ENCODE assay signal across 9 cellular contexts in genomic region chr6:30238178-30238795, GRCh38. TPM values are rescaled to one million over a fixed set of nuclear protein-coding genes. Genes with fewer than 3 reads are reported as not detected.
A peak's percentile ranks its signal among the peaks of the same experiment; 100 is the strongest.
DNase-seq lines count a peak whose midpoint lies in the region; ATAC-seq and TF ChIP-seq lines count a peak whose summit lies in the region.
"Had no signal": no experiment of that assay in that cellular context is flagged by ENCODE, and none has a peak within 500 bp of the region (broad histone marks: within the 10 kb centered on the region; RNA-seq: fewer than 3 reads in every experiment).

No MANE protein-coding gene starts in this region.

- POLR2A ChIA-PET in WTC11 (lab: Charles Lee) = interaction anchor here (1.0 kb wide), 1 partner anchor 88 kb away, joined by 4 read pairs; no protein-coding TSS in a partner anchor

- H3K27ac Mint-ChIP-seq in GM23338 = no peak overlapping the region
- no peak overlapping the region for H3K27ac Mint-ChIP-seq in WTC11

- H2AFZ ChIP-seq in GM23338 = no peak overlapping the region

- WGBS in liver = 34% methylated on average over 6 of the region's 6 CpGs

- CTCF ChIA-PET in WTC11 (lab: Charles Lee) = interaction anchor here (0.7 to 2.1 kb wide), 21 partner anchors 9 to 294 kb away, joined by 3 to 19 read pairs (median 4); no protein-coding TSS in a partner anchor

- H3K36me3 Mint-ChIP-seq in GM23338 (ENCODE audit: low read depth) (no peaks in the 10 kb centered on the region), WTC11 (no peaks in the 10 kb centered on the region)

- H3K9me2 ChIP-seq in GM23338 (ENCODE audit: insufficient read depth) = peaks cover 2% of the 10 kb centered on the region; the same call in 1 of the 2 replicates

- no peak overlapping the region for H3K4me2 ChIP-seq in GM23338
- H3K4me2 ChIP-seq: KMS-11 had no signal

- H3K27ac ChIP-seq in GM23338 (ENCODE audit: low read depth) = no peak overlapping the region
- H3K27ac ChIP-seq in liver (ENCODE audit: low read depth in 1 of 2, low read length in 2 of 2) = no peak overlapping the region
- H3K27ac ChIP-seq: KMS-11 had no signal

- H3K4me1 Mint-ChIP-seq in GM23338 (no peaks in the 10 kb centered on the region), WTC11 (no peaks in the 10 kb centered on the region)

- H3K9ac ChIP-seq in liver (ENCODE audit: low read depth in 1 of 2, low read length in 2 of 2) = no peak overlapping the region
- H3K9ac ChIP-seq: KMS-11 had no signal

- ATAC-seq in GM23338 = peak; percentile 84
- ATAC-seq in WTC11 = peak; percentile 88
- ATAC-seq in GM18907 (IDR thresholded peaks at IDR 0.05; ENCODE audit: unreplicated experiment) = no peak

- H3K4me3 Mint-ChIP-seq in GM23338 = no peak overlapping the region
- H3K4me3 Mint-ChIP-seq in WTC11 = no peak overlapping the region

- H3K27me3 Mint-ChIP-seq in GM23338 (ENCODE audit: insufficient read depth, low read depth, poor library complexity) (peaks cover 3% of the 10 kb centered on the region), WTC11 (ENCODE audit: low read depth) (peaks cover 36% of the 10 kb centered on the region)

- H3K4me3 ChIP-seq in GM23338 = no peak overlapping the region
- H3K4me3 ChIP-seq in liver (ENCODE audit: low read depth in 1 of 3, low read length in 3 of 3) = no peak overlapping the region

- H3K36me3 ChIP-seq in GM23338 (ENCODE audit: insufficient read depth) (no peaks in the 10 kb centered on the region), liver (ENCODE audit: control insufficient read depth in 4 of 4, insufficient read depth in 3 of 4, low read depth in 1 of 4, low read length in 3 of 4) (no peaks in the 10 kb centered on the region)

- TF ChIP-seq RAD21 in liver (IDR thresholded peaks at IDR 0.05) = peak; percentile 67 to 80

- H3K4me1 ChIP-seq in GM23338 (ENCODE audit: insufficient read depth) = no peaks in the 10 kb centered on the region
- no peaks in the 10 kb centered on the region for H3K4me1 ChIP-seq in liver (ENCODE audit: control insufficient read depth in 4 of 4, insufficient read depth in 4 of 4, low read length in 3 of 4)

- TF ChIP-seq CTCF in GM23338 (conservative IDR thresholded peaks at IDR 0.05; ENCODE audit: low read depth in 2 of 2) (peak; percentile 44 to 84), WTC11 (IDR thresholded peaks at IDR 0.05) (no peak), liver (IDR thresholded peaks at IDR 0.05; ENCODE audit: low read depth, low read length, missing input control) (peak; percentile 30)

- no peaks in the 10 kb centered on the region for H4K20me1 ChIP-seq in GM23338 (replicated peaks; ENCODE audit: insufficient read depth)

- 0 out of 2 replicates have a peak, but pooled peaks cover 3% of the 10 kb centered on the region for H3K27me3 ChIP-seq in GM23338 (ENCODE audit: insufficient read depth)
- no peaks in the 10 kb centered on the region for H3K27me3 ChIP-seq in liver (ENCODE audit: control insufficient read depth in 4 of 4, insufficient read depth in 4 of 4, low read length in 3 of 4)

- DNase-seq in COLO829 (ENCODE audit: low spot score) (peak; percentile 42), GM23338 (ENCODE audit: low spot score) (peak; percentile 60), WTC11 (ENCODE audit: low spot score) (peak; percentile 27), NCI-H2171 (lab: John Stamatoyannopoulos, UW) (no peak), COLO668 (lab: John Stamatoyannopoulos, UW; ENCODE audit: unreplicated experiment) (no peak), NCI-H1694 treated with DMSO at 0.1 percent for 48 hours (lab: John Stamatoyannopoulos, UW) (no peak)

- no peaks in the 10 kb centered on the region for H3K79me2 ChIP-seq in GM23338 (replicated peaks; ENCODE audit: insufficient read depth)

- H3F3A ChIP-seq in GM23338 (replicated peaks; ENCODE audit: low read depth) = no peaks in the 10 kb centered on the region

- H3K9me3 Mint-ChIP-seq in GM23338 = no peaks in the 10 kb centered on the region
- no peaks in the 10 kb centered on the region for H3K9me3 Mint-ChIP-seq in WTC11

- no peaks in the 10 kb centered on the region for H3K9me3 ChIP-seq in liver (ENCODE audit: control insufficient read depth in 4 of 4, low read length in 3 of 4)

TF ChIP-seq in GM23338, 12 proteins besides CTCF, POLR2A, EP300 and RAD21:
- TF ChIP-seq ETS1 (IDR thresholded peaks at IDR 0.05) = no peak

TF ChIP-seq in WTC11, 78 proteins besides CTCF, POLR2A, EP300 and RAD21 (continues in another document):
- TF ChIP-seq ZNF232 (CRISPR knock-in tag; IDR thresholded peaks at IDR 0.05) (no peak), CBFB (CRISPR knock-in tag; IDR thresholded peaks at IDR 0.05; ENCODE audit: low read depth) (no peak), CDX4 (CRISPR knock-in tag; IDR thresholded peaks at IDR 0.05; ENCODE audit: borderline replicate concordance) (no peak), JUN (CRISPR knock-in tag; IDR thresholded peaks at IDR 0.05) (no peak), NFATC4 (CRISPR knock-in tag; IDR thresholded peaks at IDR 0.05) (no peak), E2F4 (CRISPR knock-in tag; IDR thresholded peaks at IDR 0.05; ENCODE audit: borderline replicate concordance, low read depth) (no peak), OVOL2 (CRISPR knock-in tag; IDR thresholded peaks at IDR 0.05; ENCODE audit: borderline replicate concordance) (no peak)

TF ChIP-seq in liver, 16 proteins besides CTCF, POLR2A, EP300 and RAD21:
- TF ChIP-seq REST (IDR thresholded peaks at IDR 0.05) = no peak
- TF ChIP-seq FOXA2 (IDR thresholded peaks at IDR 0.05) = no peak
- TF ChIP-seq YY1 (IDR thresholded peaks at IDR 0.05) = no peak
- TF ChIP-seq GABPA (IDR thresholded peaks at IDR 0.05 in 1 of 2, conservative IDR thresholded peaks at IDR 0.05 in 1 of 2) = no peak
- TF ChIP-seq ZBTB33 (IDR thresholded peaks at IDR 0.05) = no peak

RNA-seq across cellular contexts. Expression of gene TRIM26, which starts 25.1 kb away (rescaled TPM):
- total RNA-seq in GM23338 (2014; rRNA removed; shearing (Covaris generic)) = 31.0 and 38.0 TPM in 2 replicates
- polyA plus RNA-seq in GM23338 (2016; fragmentation: Nextera tagmentation; extraction: Ambion mirVana) (9.9 and 11.0 TPM in 2 replicates), liver (10 to 100 TPM; 16.9 to 30.9 TPM)
- total RNA-seq in WTC11 (2021) (27.7 to 33.0 TPM (median 30.5 TPM) in 3 replicates), liver (10 to 100 TPM; 14.9 to 50.1 TPM)

Comparison
In these comparisons a context has a peak if more than half of its experiments do, and no peak if none do; other contexts are left out.
1. DNase-seq: peak in COLO829 (single experiment), GM23338 (single experiment) and WTC11 (single experiment); none in NCI-H2171 (single experiment), COLO668 (single experiment) and NCI-H1694 treated with DMSO at 0.1 percent for 48 hours (single experiment).